13 cellular contexts compared by ENCODE assay signal in genomic region chr6:19719691-19720127, GRCh38.
DNase-seq lines count a peak whose midpoint lies in the region; ATAC-seq and TF ChIP-seq lines count a peak whose summit lies in the region.
"Had no signal": no experiment of that assay in that cellular context is flagged by ENCODE, and none has a peak within 500 bp of the region (broad histone marks: within the 10 kb centered on the region; RNA-seq: fewer than 3 reads in every experiment).

No MANE protein-coding gene starts in this region.

- peak; percentile 76 for DNase-seq in GM23338 (ENCODE audit: low spot score)
- peak; percentile 52 for DNase-seq in amniotic epithelial cell (ENCODE audit: low read depth)
- DNase-seq in foreskin keratinocyte, result no peak
- DNase-seq in renal cortical epithelial cell (ENCODE audit: low read depth), result peak; percentile 42
- no peak for DNase-seq in activated gamma-delta T cell (lab: John Stamatoyannopoulos, UW)
- DNase-seq in activated CD8-positive, alpha-beta memory T cell treated with anti-CD3 and anti-CD28 coated beads, Interleukin-2, amount 50 U/mL, for 4 hours, result no peak
- no peak for DNase-seq in endothelial cell (ENCODE audit: low spot score)
- DNase-seq in RWPE1 (ENCODE audit: low spot score), result no peak
- DNase-seq: DMS153, Kasumi-1, trophoblast cell had no signal

- H3K36me3 Mint-ChIP-seq in GM23338 (ENCODE audit: low read depth) (no peaks in the 10 kb centered on the region), endothelial cell (ENCODE audit: low read depth, unreplicated experiment) (no peaks in the 10 kb centered on the region)

- H3K27me3 Mint-ChIP-seq in GM23338 (ENCODE audit: insufficient read depth, low read depth, poor library complexity) (peaks cover 2% of the 10 kb centered on the region), endothelial cell (ENCODE audit: unreplicated experiment) (no peaks in the 10 kb centered on the region)

- peak; percentile 91 for ATAC-seq in GM23338
- peak; percentile 39 for ATAC-seq in foreskin keratinocyte

- H3K79me2 ChIP-seq in GM23338 (replicated peaks; ENCODE audit: insufficient read depth), result no peaks in the 10 kb centered on the region

- H3K9me2 ChIP-seq in GM23338 (ENCODE audit: insufficient read depth), result no peaks in the 10 kb centered on the region

- H3K27ac ChIP-seq in GM23338 (ENCODE audit: low read depth) (no peak overlapping the region; the same call in 1 of the 2 replicates), foreskin keratinocyte (no peak overlapping the region), RWPE1 (no peak overlapping the region)
- H3K27ac ChIP-seq: ovary had no signal

- H3K27ac Mint-ChIP-seq in GM23338 (peak overlapping the region; percentile 10), endothelial cell (ENCODE audit: unreplicated experiment) (no peak overlapping the region)
- H3K27ac Mint-ChIP-seq: T-helper 1 cell treated with Interleukin-12 subunit alpha and Interleukin-12 subunit beta and Interleukin-4 antibody, amounts not matched to agents 30 μg/mL and 1 μg/mL, for 36 hours had no signal

- H2AFZ ChIP-seq in GM23338, result peak overlapping the region; percentile 39; the same call in 1 of the 2 replicates

- POLR2A ChIA-PET in RWPE1 (lab: Yijun Ruan, JAX; ENCODE audit: low non-redundant PET), result no interaction called here

- CTCF ChIA-PET in RWPE1 (lab: Yijun Ruan, JAX), result no interaction called here

- H3K4me3 Mint-ChIP-seq in GM23338 (no peak overlapping the region), endothelial cell (ENCODE audit: unreplicated experiment) (no peak overlapping the region)
- H3K4me3 Mint-ChIP-seq: T-helper 1 cell treated with Interleukin-12 subunit alpha and Interleukin-12 subunit beta and Interleukin-4 antibody, amounts not matched to agents 30 μg/mL and 1 μg/mL, for 36 hours had no signal

- no peaks in the 10 kb centered on the region for H3F3A ChIP-seq in GM23338 (replicated peaks; ENCODE audit: low read depth)

- peak overlapping the region; percentile 59 for H3K4me2 ChIP-seq in GM23338

- no peaks in the 10 kb centered on the region for H3K27me3 ChIP-seq in GM23338 (ENCODE audit: insufficient read depth)
- H3K27me3 ChIP-seq in foreskin keratinocyte, result peaks cover 4% of the 10 kb centered on the region
- H3K27me3 ChIP-seq: ovary had no signal

- H3K4me3 ChIP-seq in GM23338, result no peak overlapping the region
- H3K4me3 ChIP-seq: ovary had no signal

- H4K20me1 ChIP-seq in GM23338 (replicated peaks; ENCODE audit: insufficient read depth), result no peaks in the 10 kb centered on the region

- H3K4me1 Mint-ChIP-seq in GM23338 (peaks cover 48% of the 10 kb centered on the region), endothelial cell (ENCODE audit: unreplicated experiment) (peaks cover 8% of the 10 kb centered on the region)

- TF ChIP-seq CTCF in GM23338 (conservative IDR thresholded peaks at IDR 0.05; ENCODE audit: low read depth in 2 of 2) (no peak), foreskin keratinocyte (conservative IDR thresholded peaks at IDR 0.05) (no peak), endothelial cell (IDR thresholded peaks at IDR 0.05; ENCODE audit: unreplicated experiment) (no peak), RWPE1 (conservative IDR thresholded peaks at IDR 0.05; ENCODE audit: low read depth) (no peak)

- no peaks in the 10 kb centered on the region for H3K36me3 ChIP-seq in GM23338 (ENCODE audit: insufficient read depth)
- H3K36me3 ChIP-seq: ovary had no signal

- H3K9me3 Mint-ChIP-seq in GM23338 (peaks cover 2% of the 10 kb centered on the region; the same call in 1 of the 3 replicates), endothelial cell (ENCODE audit: unreplicated experiment) (no peaks in the 10 kb centered on the region)
- H3K9me3 Mint-ChIP-seq: T-helper 1 cell treated with Interleukin-12 subunit alpha and Interleukin-12 subunit beta and Interleukin-4 antibody, amounts not matched to agents 30 μg/mL and 1 μg/mL, for 36 hours had no signal

- peaks cover 43% of the 10 kb centered on the region for H3K4me1 ChIP-seq in GM23338 (ENCODE audit: insufficient read depth)
- H3K4me1 ChIP-seq in foreskin keratinocyte, result no peaks in the 10 kb centered on the region

TF ChIP-seq in GM23338, 12 proteins besides CTCF, POLR2A, EP300 and RAD21 (continues in another document):
- TF ChIP-seq POLR2AphosphoS5 (IDR thresholded peaks at IDR 0.05; ENCODE audit: low read depth), result 0 out of 2 replicates have a peak, but pooled peaks have one; percentile 20
- no peak for TF ChIP-seq ETS1 (IDR thresholded peaks at IDR 0.05)
- TF ChIP-seq, protein P1, sequence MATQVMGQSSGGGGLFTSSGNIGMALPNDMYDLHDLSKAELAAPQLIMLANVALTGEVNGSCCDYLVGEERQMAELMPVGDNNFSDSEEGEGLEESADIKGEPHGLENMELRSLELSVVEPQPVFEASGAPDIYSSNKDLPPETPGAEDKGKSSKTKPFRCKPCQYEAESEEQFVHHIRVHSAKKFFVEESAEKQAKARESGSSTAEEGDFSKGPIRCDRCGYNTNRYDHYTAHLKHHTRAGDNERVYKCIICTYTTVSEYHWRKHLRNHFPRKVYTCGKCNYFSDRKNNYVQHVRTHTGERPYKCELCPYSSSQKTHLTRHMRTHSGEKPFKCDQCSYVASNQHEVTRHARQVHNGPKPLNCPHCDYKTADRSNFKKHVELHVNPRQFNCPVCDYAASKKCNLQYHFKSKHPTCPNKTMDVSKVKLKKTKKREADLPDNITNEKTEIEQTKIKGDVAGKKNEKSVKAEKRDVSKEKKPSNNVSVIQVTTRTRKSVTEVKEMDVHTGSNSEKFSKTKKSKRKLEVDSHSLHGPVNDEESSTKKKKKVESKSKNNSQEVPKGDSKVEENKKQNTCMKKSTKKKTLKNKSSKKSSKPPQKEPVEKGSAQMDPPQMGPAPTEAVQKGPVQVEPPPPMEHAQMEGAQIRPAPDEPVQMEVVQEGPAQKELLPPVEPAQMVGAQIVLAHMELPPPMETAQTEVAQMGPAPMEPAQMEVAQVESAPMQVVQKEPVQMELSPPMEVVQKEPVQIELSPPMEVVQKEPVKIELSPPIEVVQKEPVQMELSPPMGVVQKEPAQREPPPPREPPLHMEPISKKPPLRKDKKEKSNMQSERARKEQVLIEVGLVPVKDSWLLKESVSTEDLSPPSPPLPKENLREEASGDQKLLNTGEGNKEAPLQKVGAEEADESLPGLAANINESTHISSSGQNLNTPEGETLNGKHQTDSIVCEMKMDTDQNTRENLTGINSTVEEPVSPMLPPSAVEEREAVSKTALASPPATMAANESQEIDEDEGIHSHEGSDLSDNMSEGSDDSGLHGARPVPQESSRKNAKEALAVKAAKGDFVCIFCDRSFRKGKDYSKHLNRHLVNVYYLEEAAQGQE (IDR thresholded peaks at IDR 0.05; ENCODE audit: unreplicated experiment), result no peak
- no peak for TF ChIP-seq ZNF331 (CRISPR knock-in tag; IDR thresholded peaks at IDR 0.05; ENCODE audit: low read depth)

Comparison
In these comparisons a context has a peak if more than half of its experiments do, and no peak if none do; other contexts are left out.
1. DNase-seq: peak in GM23338 (single experiment), amniotic epithelial cell (single experiment) and renal cortical epithelial cell (single experiment); none in foreskin keratinocyte (0 of 2), activated gamma-delta T cell (single experiment), activated CD8-positive, alpha-beta memory T cell treated with anti-CD3 and anti-CD28 coated beads, Interleukin-2, amount 50 U/mL, for 4 hours (single experiment), endothelial cell (single experiment) and RWPE1 (single experiment).